ENCODE assay signal across 8 cellular contexts in genomic region chr9:38066907-38067610, GRCh38. TPM values are rescaled to one million over a fixed set of nuclear protein-coding genes. Genes with fewer than 3 reads are reported as not detected.
DNase-seq lines count a peak whose midpoint lies in the region; ATAC-seq, FAIRE-seq and TF ChIP-seq lines count a peak whose summit lies in the region.

No MANE protein-coding gene starts in this region.

- TF ChIP-seq POLR2A in K562 (conservative IDR thresholded peaks at IDR 0.05), result no peak

- ATAC-seq in DND-41 (ENCODE audit: insufficient read depth, low read depth), result no peak
- no peak for ATAC-seq in K562
- ATAC-seq in HG03196 (IDR thresholded peaks at IDR 0.05; ENCODE audit: unreplicated experiment), result no peak
- no peak for ATAC-seq in GM21528 (IDR thresholded peaks at IDR 0.05; ENCODE audit: low FRiP score, unreplicated experiment)

- BruUV-seq in K562 (replicated peaks; lab: Mats Ljungman, UMichigan), result TSS peak; percentile 33

- H3K9ac ChIP-seq in DND-41 (ENCODE audit: low read depth, low read length) (peak overlapping the region; percentile 77; the same call in 1 of the 2 replicates), OCI-LY1 (ENCODE audit: low read length) (no peak overlapping the region), K562 (ENCODE audit: insufficient read depth in 1 of 2, low read depth in 2 of 2, low read length in 2 of 2) (peak overlapping the region; percentile 78 to 95; a peak in 3 of 4 replicates)

- DNase-seq in DND-41 (no peak), K562 (ENCODE audit: extremely low read depth in 1 of 4, low spot score in 3 of 4) (peak in 2 of 4 experiments; percentile 41 to 49), iris pigment epithelial cell (ENCODE audit: low read depth) (peak; percentile 48), small intestine (peak; percentile 63), middle frontal gyrus (ENCODE audit: extremely low spot score, low spot score) (no peak)

- H3K4me2 ChIP-seq in DND-41 (ENCODE audit: insufficient read depth, low read length) (peak overlapping the region; percentile 87), OCI-LY1 (ENCODE audit: low read length) (peak overlapping the region; percentile 48), K562 (ENCODE audit: insufficient read depth, low read length) (peak overlapping the region; percentile 83)

- H3K4me3 ChIP-seq in DND-41 (ENCODE audit: low read depth in 1 of 2, low read length in 2 of 2), result peak overlapping the region in 1 of 2 experiments; percentile 80; a peak in 2 of 4 replicates
- peak overlapping the region; percentile 35 for H3K4me3 ChIP-seq in OCI-LY1 (ENCODE audit: low read depth, low read length, poor library complexity, severe bottlenecking)
- H3K4me3 ChIP-seq in K562, result peak overlapping the region; percentile 90
- H3K4me3 ChIP-seq in small intestine (ENCODE audit: low read depth in 1 of 2, low read length in 2 of 2), result peak overlapping the region; percentile 89 to 93

- H3K27me3 ChIP-seq in DND-41 (ENCODE audit: insufficient read depth, low read length, poor library complexity) (peaks cover 20% of the 10 kb centered on the region), OCI-LY1 (ENCODE audit: insufficient read depth, low read length) (no peaks in the 10 kb centered on the region), K562 (ENCODE audit: control insufficient read depth in 2 of 2, insufficient read depth in 2 of 2, low read length in 2 of 2) (no peaks in the 10 kb centered on the region; a peak in 1 of 5 replicates), small intestine (ENCODE audit: control insufficient read depth in 2 of 2, insufficient read depth in 2 of 2, low read length in 2 of 2) (no peaks in the 10 kb centered on the region)

- H3K9me3 ChIP-seq in DND-41 (ENCODE audit: insufficient read depth, low read length, severe bottlenecking) (no peaks in the 10 kb centered on the region), OCI-LY1 (ENCODE audit: low read length) (no peaks in the 10 kb centered on the region), K562 (replicated peaks; ENCODE audit: control insufficient read depth, insufficient read depth, low read depth, low read length) (no peaks in the 10 kb centered on the region), small intestine (ENCODE audit: control insufficient read depth, low read depth) (no peaks in the 10 kb centered on the region)

- TF ChIP-seq CTCF in DND-41 (IDR thresholded peaks at IDR 0.05; ENCODE audit: borderline replicate concordance, extremely low read depth, low read length, poor library complexity, severe bottlenecking) (no peak), OCI-LY1 (IDR thresholded peaks at IDR 0.05; ENCODE audit: low read length) (no peak), K562 (IDR thresholded peaks at IDR 0.05 in 2 of 3, conservative IDR thresholded peaks at IDR 0.05 in 1 of 3; ENCODE audit: insufficient read depth in 2 of 3, low read depth in 1 of 3, low read length in 3 of 3) (no peak)

- H2AFZ ChIP-seq in DND-41 (ENCODE audit: low read depth, low read length) (no peak overlapping the region), OCI-LY1 (ENCODE audit: low read length) (no peak overlapping the region), K562 (ENCODE audit: low read depth, low read length) (peak overlapping the region; percentile 59)

- H3K27ac ChIP-seq in DND-41 (ENCODE audit: low read length), result no peak overlapping the region
- no peak overlapping the region for H3K27ac ChIP-seq in OCI-LY1 (ENCODE audit: low read depth, low read length, poor library complexity, severe bottlenecking)
- no peak overlapping the region for H3K27ac ChIP-seq in K562 (ENCODE audit: extremely low read depth, low read depth, low read length)
- H3K27ac ChIP-seq in small intestine (ENCODE audit: low read depth in 1 of 2, low read length in 1 of 2), result peak overlapping the region; percentile 86 to 90

- H3K4me1 ChIP-seq in DND-41 (ENCODE audit: insufficient read depth, low read length) (peaks cover 39% of the 10 kb centered on the region), OCI-LY1 (ENCODE audit: insufficient read depth, low read length, severe bottlenecking) (peaks cover 21% of the 10 kb centered on the region), K562 (replicated peaks in 1 of 2; ENCODE audit: control insufficient read depth in 2 of 2, insufficient read depth in 2 of 2, low read length in 2 of 2) (peaks cover 54 to 60% of the 10 kb centered on the region in 2 experiments), small intestine (ENCODE audit: control insufficient read depth in 2 of 2, insufficient read depth in 1 of 2, low read depth in 1 of 2, low read length in 1 of 2) (peaks cover 10 to 13% of the 10 kb centered on the region in 2 donors)

- TF ChIP-seq RAD21 in K562 (CRISPR knock-in tag; conservative IDR thresholded peaks at IDR 0.05 in 1 of 2, IDR thresholded peaks at IDR 0.05 in 1 of 2), result 0 out of 4 replicates have a peak, but pooled peaks of 1 of the 2 experiments have one; percentile 3

- no peaks in the 10 kb centered on the region for H3K36me3 ChIP-seq in DND-41 (ENCODE audit: insufficient read depth, low read length)
- H3K36me3 ChIP-seq in OCI-LY1 (ENCODE audit: insufficient read depth, low read length), result no peaks in the 10 kb centered on the region
- peaks cover 6% of the 10 kb centered on the region; the same call in 2 of the 3 replicates for H3K36me3 ChIP-seq in K562 (ENCODE audit: control insufficient read depth, insufficient read depth, low read length)
- H3K36me3 ChIP-seq in small intestine (ENCODE audit: control insufficient read depth in 2 of 2, insufficient read depth in 2 of 2, low read length in 2 of 2), result no peaks in the 10 kb centered on the region

- H3K79me2 ChIP-seq in DND-41 (ENCODE audit: insufficient read depth, low read length), result no peaks in the 10 kb centered on the region
- H3K79me2 ChIP-seq in OCI-LY1 (ENCODE audit: insufficient read depth, low read length), result no peaks in the 10 kb centered on the region
- H3K79me2 ChIP-seq in K562 (ENCODE audit: control insufficient read depth, insufficient read depth, low read length), result peaks cover 64% of the 10 kb centered on the region

- no peak for TF ChIP-seq EP300 in K562 (IDR thresholded peaks at IDR 0.05; ENCODE audit: low read length)

- no peak for FAIRE-seq in K562 (lab: Jason Lieb, UNC)
- FAIRE-seq in small intestine (lab: Jason Lieb, UNC), result no peak

- CTCF ChIA-PET in K562 (lab: Yijun Ruan, JAX; ENCODE audit: low intra/inter-chr PET ratio), result interaction anchor here (1.1 to 3.0 kb wide), 3 partner anchors 153 to 296 kb away, joined by 4 to 19 read pairs (median 4); no protein-coding TSS in a partner anchor

- H3K9me2 ChIP-seq in OCI-LY1 (ENCODE audit: low read depth, low read length), result no peaks in the 10 kb centered on the region

- no peaks in the 10 kb centered on the region for H3F3A ChIP-seq in OCI-LY1 (ENCODE audit: insufficient read depth, low read length)

- intact Hi-C loops in K562 (cut with micrococcal nuclease), result loop anchor here (2.0 to 10.0 kb wide), 5 partner anchors 28 to 322 kb away; partner anchors contain the start of gene EXOSC3

- 11% methylated on average over 31 of the region's 31 CpGs for WGBS in K562 (ENCODE audit: insufficient coverage, low coverage, missing lambda C conversion rate)
- WGBS in small intestine, 3 donors, result 2 to 6% (median 4%) methylated on average over 31 of the region's 31 CpGs

- in situ Hi-C loops in K562 (cut with MboI), result no loop called here

- POLR2A ChIA-PET in K562 (lab: Yijun Ruan, JAX), result interaction anchor here (0.8 to 2.4 kb wide), 9 partner anchors 13 to 267 kb away, joined by 3 to 7 read pairs (median 3); no protein-coding TSS in a partner anchor

- H3K9me1 ChIP-seq in K562 (ENCODE audit: control insufficient read depth, insufficient read depth, low read length), result peaks cover 8% of the 10 kb centered on the region

- peaks cover 18% of the 10 kb centered on the region for H4K20me1 ChIP-seq in DND-41 (ENCODE audit: insufficient read depth, low read length)
- no peaks in the 10 kb centered on the region for H4K20me1 ChIP-seq in OCI-LY1 (ENCODE audit: insufficient read depth, low read length)
- H4K20me1 ChIP-seq in K562 (replicated peaks; ENCODE audit: control insufficient read depth, insufficient read depth, low read length), result peaks cover 51% of the 10 kb centered on the region

TF ChIP-seq in K562, 482 proteins besides CTCF, POLR2A, EP300 and RAD21 (continues in another document):
- TF ChIP-seq SNAPC5 (CRISPR knock-in tag; IDR thresholded peaks at IDR 0.05), result no peak
- peak in 1 of 2 experiments; percentile 34; a peak in 1 of 4 replicates for TF ChIP-seq TEAD1 (CRISPR knock-in tag; IDR thresholded peaks at IDR 0.05)
- peak; percentile 63; the same call in 1 of the 2 replicates for TF ChIP-seq PURB (CRISPR knock-in tag; IDR thresholded peaks at IDR 0.05; ENCODE audit: low read depth)
- peak; percentile 55 for TF ChIP-seq ARHGAP35 (IDR thresholded peaks at IDR 0.05; ENCODE audit: partially characterized antibody)
- 0 out of 2 replicates have a peak, but pooled peaks have one; percentile 19 for TF ChIP-seq USF1 (CRISPR knock-in tag; IDR thresholded peaks at IDR 0.05)

RNA-seq across cellular contexts. Expression of gene SHB, which starts 2.0 kb away (rescaled TPM):
- 6.5 and 13.7 TPM in 2 replicates for total RNA-seq in K562 (2011; cell fraction: chromatin; rRNA removed; ENCODE audit: low replicate concordance)
- 10.4 and 10.7 TPM in 2 replicates for total RNA-seq in K562 (2011; cell fraction: nucleolus; rRNA removed)
- total RNA-seq in K562 (2011; cell fraction: nucleoplasm; rRNA removed), result 6.3 and 8.7 TPM in 2 replicates
- total RNA-seq in K562 (2014; rRNA removed) (11.7 and 12.8 TPM in 2 replicates), K562 (2014; rRNA removed; fragmentation: Illumina TruSeq; extraction: Trizol) (3.8 and 4.0 TPM in 2 replicates), K562 (2015; rRNA removed; fragmentation: Illumina TruSeq; extraction: Trizol) (5.1 and 5.3 TPM in 2 replicates), K562 (2021) (15.4 and 16.0 TPM in 2 replicates)
- polyA plus RNA-seq in K562 (2011; rRNA removed) (3.4 and 5.1 TPM in 2 replicates), K562 (2014; fragmentation: Illumina TruSeq; extraction: Trizol) (9.6 TPM in 2 replicates), K562 (2014; fragmentation: Nextera tagmentation; extraction: Ambion mirVana) (1 to 10 TPM in 1 of 2 experiments, under 1 TPM in 1; 0.78 to 1.0 TPM), K562 (2014; rRNA removed) (6.0 and 7.5 TPM in 2 replicates), small intestine (10 to 100 TPM in 1 of 3 donors, 1 to 10 TPM in 2; 8.9 to 18.9 (median 9.2) TPM)
- 4.1 and 8.5 TPM in 2 replicates for polyA plus RNA-seq in K562 (2011; cell fraction: cytosol; rRNA removed)
- polyA plus RNA-seq in K562 (2011; cell fraction: nucleus; rRNA removed), result 4.9 and 8.5 TPM in 2 replicates
- polyA plus RNA-seq in K562 (2012), result 8.2 and 8.9 TPM in 2 replicates
- 4.6 and 5.7 TPM in 2 replicates for polyA minus RNA-seq in K562 (2011; rRNA and poly(A)+ RNA removed)
- 7.4 and 12.6 TPM in 2 replicates for polyA minus RNA-seq in K562 (2011; cell fraction: cytosol; rRNA and poly(A)+ RNA removed)
- 6.3 and 6.4 TPM in 2 replicates for polyA minus RNA-seq in K562 (2011; cell fraction: nucleus; rRNA and poly(A)+ RNA removed)

Comparison
In these comparisons a context has a peak if more than half of its experiments do, and no peak if none do; other contexts are left out.
1. DNase-seq: peak in iris pigment epithelial cell (single experiment) and small intestine (single experiment); none in DND-41 (single experiment) and middle frontal gyrus (single experiment).
2. H3K27ac ChIP-seq: peak in small intestine (2 of 2); none in DND-41 (single experiment), OCI-LY1 (single experiment) and K562 (single experiment).
3. Peak in every context shown above with its lines, with median percentiles within 50 percentile points of each other: H3K4me2 ChIP-seq.